ENCODE assay signal across 8 cellular contexts in the genomic region with DNA sequence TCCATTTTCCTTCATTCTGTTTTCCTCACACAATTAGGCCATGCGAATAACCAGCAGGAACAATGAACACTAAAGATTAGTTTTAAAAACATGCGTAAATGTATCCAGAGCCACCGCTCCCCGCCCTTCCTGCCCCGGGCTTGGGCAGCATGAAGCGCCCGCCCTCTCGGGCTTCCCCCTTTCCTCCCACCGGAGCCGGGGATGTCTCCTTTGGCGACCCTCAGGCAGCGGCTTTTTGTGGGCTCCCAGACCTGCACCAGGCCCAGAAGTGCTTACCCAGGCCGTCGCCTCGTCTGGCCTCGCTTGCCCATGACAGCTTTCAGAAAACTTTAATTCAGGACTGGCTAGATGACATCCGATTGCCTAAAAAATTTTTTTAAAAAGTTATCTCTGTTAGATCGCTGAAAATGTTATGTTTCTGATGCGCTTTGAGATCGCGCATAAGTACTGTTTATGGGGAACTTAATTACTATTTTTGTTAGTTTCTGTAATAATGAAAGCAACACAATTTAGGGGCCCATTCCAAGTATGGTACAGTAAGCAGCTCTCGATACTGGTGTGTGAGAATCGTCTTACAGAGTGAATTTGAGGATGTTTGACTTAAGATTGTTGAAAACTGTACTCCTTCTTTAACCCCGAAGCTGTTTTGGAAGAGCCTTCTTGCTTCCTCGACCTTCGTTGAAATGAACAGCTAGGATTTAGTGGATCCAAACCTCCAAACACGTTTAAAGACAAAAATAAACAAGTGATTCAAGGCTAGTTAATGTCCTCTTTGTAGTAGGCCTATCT. TPM values are rescaled to one million over a fixed set of nuclear protein-coding genes. Genes with fewer than 3 reads are reported as not detected.
DNase-seq lines count a peak whose midpoint lies in the region; ATAC-seq and TF ChIP-seq lines count a peak whose summit lies in the region.

No MANE protein-coding gene starts in this region.

- no peaks in the 10 kb centered on the region for H3K9me3 ChIP-seq in CD8-positive, alpha-beta T cell (ENCODE audit: low read length)

- peak overlapping the region; percentile 76 for H3K4me3 Mint-ChIP-seq in CD8-positive, alpha-beta T cell
- H3K4me3 Mint-ChIP-seq in stimulated activated memory B cell treated with anti-CD40 and anti-IgM and Interleukin-4, amounts not matched to agents 10 μg/mL and 1 μg/mL and 100 μg/mL, for 72 hours: peak overlapping the region; percentile 92

- intact Hi-C loops in CD8-positive, alpha-beta T cell (cut with DNase I, micrococcal nuclease): no loop called here

- peak overlapping the region; percentile 50 for H3K4me3 ChIP-seq in CD8-positive, alpha-beta T cell (ENCODE audit: low read depth, low read length)
- peak overlapping the region; percentile 62 to 64 for H3K4me3 ChIP-seq in cardiac fibroblast (replicated peaks in 1 of 2; ENCODE audit: low read depth in 2 of 2, low read length in 2 of 2)

- peak in 2 of 7 experiments; percentile 9 to 17 for DNase-seq in CD8-positive, alpha-beta T cell
- DNase-seq in GM19238 (ENCODE audit: insufficient read length, low spot score): peak; percentile 19
- peak; percentile 26 for DNase-seq in RWPE1 (ENCODE audit: low spot score)
- peak; percentile 55 to 71 for DNase-seq in cardiac fibroblast (ENCODE audit: low read depth in 2 of 2)
- no peak for DNase-seq in NCI-H187 (lab: John Stamatoyannopoulos, UW)

- H3K36me3 ChIP-seq in CD8-positive, alpha-beta T cell (ENCODE audit: insufficient read depth, low read length): no peaks in the 10 kb centered on the region

- ATAC-seq in CD8-positive, alpha-beta T cell: no peak
- peak; percentile 28 for ATAC-seq in HG03280 (IDR thresholded peaks at IDR 0.05; ENCODE audit: unreplicated experiment)
- peak; percentile 61 for ATAC-seq in stimulated activated memory B cell treated with anti-CD40 and anti-IgM and Interleukin-4, amounts not matched to agents 10 μg/mL and 1 μg/mL and 100 μg/mL, for 72 hours

- H3K4me1 ChIP-seq in CD8-positive, alpha-beta T cell (ENCODE audit: insufficient read depth, low read length): peaks cover 5% of the 10 kb centered on the region

- CTCF ChIA-PET in CD8-positive, alpha-beta T cell (lab: Charles Lee): no interaction called here
- CTCF ChIA-PET in RWPE1 (lab: Yijun Ruan, JAX): interaction anchor here (0.6 to 0.7 kb wide), 2 partner anchors 110 to 272 kb away, joined by 3 read pairs; no protein-coding TSS in a partner anchor

- no peak overlapping the region for H3K27ac ChIP-seq in CD8-positive, alpha-beta T cell (ENCODE audit: low read depth, low read length)
- H3K27ac ChIP-seq in RWPE1 (peak overlapping the region; percentile 87), layer of hippocampus (ENCODE audit: low read depth, low read length) (peak overlapping the region; percentile 62)

- TF ChIP-seq CTCF in CD8-positive, alpha-beta T cell (IDR thresholded peaks at IDR 0.05): no peak
- TF ChIP-seq CTCF in RWPE1 (conservative IDR thresholded peaks at IDR 0.05; ENCODE audit: low read depth): no peak
- no peak for TF ChIP-seq CTCF in cardiac fibroblast (IDR thresholded peaks at IDR 0.05; ENCODE audit: low read depth, low read length)

- POLR2A ChIA-PET in CD8-positive, alpha-beta T cell (lab: Charles Lee): no interaction called here
- POLR2A ChIA-PET in RWPE1 (lab: Yijun Ruan, JAX; ENCODE audit: low non-redundant PET): interaction anchor here (0.5 kb wide), 1 partner anchor 129 kb away, joined by 3 read pairs; no protein-coding TSS in a partner anchor

- H3K36me3 Mint-ChIP-seq in CD8-positive, alpha-beta T cell: no peaks in the 10 kb centered on the region
- H3K36me3 Mint-ChIP-seq in stimulated activated memory B cell treated with anti-CD40 and anti-IgM and Interleukin-4, amounts not matched to agents 10 μg/mL and 1 μg/mL and 100 μg/mL, for 72 hours: peaks cover 5% of the 10 kb centered on the region

- no peaks in the 10 kb centered on the region for H3K9me3 Mint-ChIP-seq in CD8-positive, alpha-beta T cell
- peaks cover 3% of the 10 kb centered on the region for H3K9me3 Mint-ChIP-seq in stimulated activated memory B cell treated with anti-CD40 and anti-IgM and Interleukin-4, amounts not matched to agents 10 μg/mL and 1 μg/mL and 100 μg/mL, for 72 hours

- H3K27ac Mint-ChIP-seq in CD8-positive, alpha-beta T cell: no peak overlapping the region
- peak overlapping the region; percentile 97 for H3K27ac Mint-ChIP-seq in stimulated activated memory B cell treated with anti-CD40 and anti-IgM and Interleukin-4, amounts not matched to agents 10 μg/mL and 1 μg/mL and 100 μg/mL, for 72 hours

- H3K27me3 Mint-ChIP-seq in CD8-positive, alpha-beta T cell (ENCODE audit: low read depth): peaks cover 29% of the 10 kb centered on the region
- no peaks in the 10 kb centered on the region for H3K27me3 Mint-ChIP-seq in stimulated activated memory B cell treated with anti-CD40 and anti-IgM and Interleukin-4, amounts not matched to agents 10 μg/mL and 1 μg/mL and 100 μg/mL, for 72 hours

- peaks cover 7% of the 10 kb centered on the region for H3K4me1 Mint-ChIP-seq in CD8-positive, alpha-beta T cell (ENCODE audit: low read depth)
- H3K4me1 Mint-ChIP-seq in stimulated activated memory B cell treated with anti-CD40 and anti-IgM and Interleukin-4, amounts not matched to agents 10 μg/mL and 1 μg/mL and 100 μg/mL, for 72 hours: peaks cover 22% of the 10 kb centered on the region

- H3K27me3 ChIP-seq in CD8-positive, alpha-beta T cell (ENCODE audit: insufficient read depth, low read length): no peaks in the 10 kb centered on the region
- H3K27me3 ChIP-seq in layer of hippocampus (ENCODE audit: control insufficient read depth, insufficient read depth, low read length): no peaks in the 10 kb centered on the region

RNA-seq across cellular contexts. Expression of a gene that starts 1.1 kb away (rescaled TPM):
- total RNA-seq in CD8-positive, alpha-beta T cell: 1 to 10 TPM in 1 of 2 experiments, under 1 TPM in 1; 0.76 to 1.2 TPM

Comparison
In these comparisons a context has a peak if more than half of its experiments do, and no peak if none do; other contexts are left out.
1. DNase-seq: peak in GM19238 (single experiment), RWPE1 (single experiment) and cardiac fibroblast (2 of 2); none in NCI-H187 (0 of 2).